ENCODE assay signal across 19 cellular contexts in the genomic region with DNA sequence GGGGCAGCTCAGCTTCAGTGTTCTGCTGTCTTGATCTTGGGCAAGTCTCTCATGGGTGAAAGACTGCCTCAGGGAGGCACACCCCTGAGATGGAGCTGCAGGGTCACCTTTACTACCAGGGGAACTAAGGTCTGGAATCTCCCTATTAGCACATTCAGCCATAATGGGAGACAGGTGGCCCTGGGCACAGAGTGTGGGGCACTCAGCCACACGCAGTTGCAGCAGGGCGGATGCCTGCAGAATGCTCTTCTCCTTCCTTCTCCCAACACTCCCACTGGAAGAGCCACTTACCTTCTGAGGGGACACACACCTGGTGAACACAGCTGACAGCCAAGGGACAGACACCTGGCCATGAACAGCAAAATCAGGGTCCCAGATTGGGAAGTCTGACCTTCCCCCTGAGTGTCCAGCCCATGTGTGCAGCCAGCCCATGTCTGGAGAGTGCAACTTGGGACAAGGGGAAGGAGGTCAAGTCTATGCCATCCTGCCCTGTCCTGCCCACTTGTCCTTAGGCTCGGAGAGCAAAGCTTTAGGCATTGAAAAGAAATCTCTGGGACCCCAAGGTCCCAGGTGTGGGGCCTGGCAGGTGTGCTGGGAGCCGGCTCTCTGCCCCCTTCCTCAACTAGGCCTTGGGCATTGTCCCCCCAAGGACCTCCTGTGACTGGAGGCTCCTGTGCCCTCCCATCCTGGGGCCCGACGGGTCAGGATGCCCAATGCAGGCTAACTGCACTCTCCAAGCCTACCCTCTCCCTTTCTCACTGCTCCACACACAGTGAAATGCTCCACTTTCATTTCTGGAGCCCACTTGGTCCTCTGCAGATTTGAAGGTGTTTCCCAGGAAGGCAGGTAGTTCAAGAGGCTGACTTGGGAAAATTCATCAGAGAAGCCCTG.
DNase-seq lines count a peak whose midpoint lies in the region; ATAC-seq, FAIRE-seq and TF ChIP-seq lines count a peak whose summit lies in the region.
"Had no signal": no experiment of that assay in that cellular context is flagged by ENCODE, and none has a peak within 500 bp of the region (broad histone marks: within the 10 kb centered on the region; RNA-seq: fewer than 3 reads in every experiment).

No MANE protein-coding gene starts in this region.

- intact Hi-C loops in CD14-positive monocyte (cut with micrococcal nuclease) = no loop called here
- intact Hi-C loops in posterior vena cava (cut with DNase I) = no loop called here

- no peak overlapping the region for H3K27ac Mint-ChIP-seq in activated T-cell treated with anti-CD3 and anti-CD28 coated beads, Interleukin-2, amount 50 U/mL, for 72 hours
- no peak overlapping the region for H3K27ac Mint-ChIP-seq in CD14-positive monocyte
- H3K27ac Mint-ChIP-seq: GM23338 had no signal

- H3K4me3 ChIP-seq in WERI-Rb-1 (ENCODE audit: low read depth, low read length) = no peak overlapping the region
- H3K4me3 ChIP-seq: BLaER1 treated with 17β-estradiol and CSF1 and Interleukin-3, amounts not matched to agents 10 nM and 100 nM; GM23338 had no signal

- peak; percentile 4 for DNase-seq in activated T-cell treated with anti-CD3 and anti-CD28 coated beads, Interleukin-2, amount 50 U/mL, for 1 hour
- DNase-seq in activated T-cell treated with anti-CD3 and anti-CD28 coated beads, Interleukin-2, amount 50 U/mL, for 72 hours = no peak
- DNase-seq in CD14-positive monocyte (ENCODE audit: low spot score) (peak; percentile 20), WERI-Rb-1 (peak; percentile 2), posterior vena cava (ENCODE audit: low spot score) (peak; percentile 49), GM19239 (ENCODE audit: insufficient read length, low spot score) (no peak)
- no peak for DNase-seq in stimulated activated CD8-positive, alpha-beta memory T cell treated with anti-CD3 and anti-CD28 coated beads, Interleukin-4, amount 100 ng/mL, for 48 hours
- DNase-seq: DMS79 treated with DMSO at 0.1 percent for 48 hours; KG1; NCI-H1417 treated with DMSO at 0.1 percent for 48 hours; NCI-H1930; NCI-H526 treated with DMSO at 0.1 percent for 48 hours; NK-92 treated with Interleukin-12 subunit alpha and Interleukin-12 subunit beta, amount 100 ng/mL, for 24 hours; OCI-M1; RPMI8226 had no signal

- H3K36me3 ChIP-seq in WERI-Rb-1 = no peaks in the 10 kb centered on the region
- H3K36me3 ChIP-seq: BLaER1 treated with 17β-estradiol and CSF1 and Interleukin-3, amounts not matched to agents 10 nM and 100 nM had no signal

- H3K27me3 ChIP-seq in WERI-Rb-1 (ENCODE audit: insufficient read depth, low read depth, severe bottlenecking) = no peaks in the 10 kb centered on the region
- H3K27me3 ChIP-seq: BLaER1 treated with 17β-estradiol and CSF1 and Interleukin-3, amounts not matched to agents 10 nM and 100 nM had no signal

- H3K36me3 Mint-ChIP-seq in activated T-cell treated with anti-CD3 and anti-CD28 coated beads, Interleukin-2, amount 50 U/mL, for 72 hours (ENCODE audit: insufficient read depth in 2 of 2) = no peaks in the 10 kb centered on the region
- H3K36me3 Mint-ChIP-seq in CD14-positive monocyte = no peaks in the 10 kb centered on the region

- no peaks in the 10 kb centered on the region for H3K27me3 Mint-ChIP-seq in activated T-cell treated with anti-CD3 and anti-CD28 coated beads, Interleukin-2, amount 50 U/mL, for 72 hours (ENCODE audit: low read depth)
- peaks cover 2 to 8% (median 3%) of the 10 kb centered on the region in 3 donors for H3K27me3 Mint-ChIP-seq in CD14-positive monocyte (ENCODE audit: low read depth in 3 of 3)

- no peak overlapping the region for H3K4me3 Mint-ChIP-seq in activated T-cell treated with anti-CD3 and anti-CD28 coated beads, Interleukin-2, amount 50 U/mL, for 72 hours
- no peak overlapping the region for H3K4me3 Mint-ChIP-seq in CD14-positive monocyte
- H3K4me3 Mint-ChIP-seq: GM23338 had no signal

- no peaks in the 10 kb centered on the region for H3K9me3 Mint-ChIP-seq in activated T-cell treated with anti-CD3 and anti-CD28 coated beads, Interleukin-2, amount 50 U/mL, for 72 hours
- peaks cover 0 to 2% (median 0%) of the 10 kb centered on the region in 7 donors for H3K9me3 Mint-ChIP-seq in CD14-positive monocyte
- H3K9me3 Mint-ChIP-seq: GM23338 had no signal

- FAIRE-seq in GM19239 (lab: Jason Lieb, UNC) = no peak
- FAIRE-seq: A204.1 had no signal

- H3K9me3 ChIP-seq in WERI-Rb-1 (ENCODE audit: severe bottlenecking) = no peaks in the 10 kb centered on the region
- H3K9me3 ChIP-seq: BLaER1 treated with 17β-estradiol and CSF1 and Interleukin-3, amounts not matched to agents 10 nM and 100 nM had no signal

- no peaks in the 10 kb centered on the region for H3K4me1 Mint-ChIP-seq in activated T-cell treated with anti-CD3 and anti-CD28 coated beads, Interleukin-2, amount 50 U/mL, for 72 hours (ENCODE audit: low read depth)
- no peaks in the 10 kb centered on the region for H3K4me1 Mint-ChIP-seq in CD14-positive monocyte

- no peak for ATAC-seq in activated T-cell treated with anti-CD3 and anti-CD28 coated beads, Interleukin-2, amount 50 U/mL, for 72 hours (replicated peaks in 1 of 2)
- no peak for ATAC-seq in HG03139 (IDR thresholded peaks at IDR 0.05; ENCODE audit: unreplicated experiment)
- ATAC-seq: GM23338 had no signal

- peak overlapping the region; percentile 11; the same call in 1 of the 2 replicates for H3K27ac ChIP-seq in WERI-Rb-1
- H3K27ac ChIP-seq: BLaER1 treated with 17β-estradiol and CSF1 and Interleukin-3, amounts not matched to agents 10 nM and 100 nM had no signal

- TF ChIP-seq CTCF in CD14-positive monocyte (IDR thresholded peaks at IDR 0.05) = no peak
- TF ChIP-seq CTCF in WERI-Rb-1 (IDR thresholded peaks at IDR 0.05; ENCODE audit: low read depth, low read length) = no peak

Comparison
In these comparisons a context has a peak if more than half of its experiments do, and no peak if none do; other contexts are left out.
1. DNase-seq: peak in activated T-cell treated with anti-CD3 and anti-CD28 coated beads, Interleukin-2, amount 50 U/mL, for 1 hour (single experiment), CD14-positive monocyte (single experiment), WERI-Rb-1 (single experiment) and posterior vena cava (single experiment); none in activated T-cell treated with anti-CD3 and anti-CD28 coated beads, Interleukin-2, amount 50 U/mL, for 72 hours (0 of 2), stimulated activated CD8-positive, alpha-beta memory T cell treated with anti-CD3 and anti-CD28 coated beads, Interleukin-4, amount 100 ng/mL, for 48 hours (single experiment) and GM19239 (single experiment).